ENCODE assay signal across 22 cellular contexts in the genomic region with DNA sequence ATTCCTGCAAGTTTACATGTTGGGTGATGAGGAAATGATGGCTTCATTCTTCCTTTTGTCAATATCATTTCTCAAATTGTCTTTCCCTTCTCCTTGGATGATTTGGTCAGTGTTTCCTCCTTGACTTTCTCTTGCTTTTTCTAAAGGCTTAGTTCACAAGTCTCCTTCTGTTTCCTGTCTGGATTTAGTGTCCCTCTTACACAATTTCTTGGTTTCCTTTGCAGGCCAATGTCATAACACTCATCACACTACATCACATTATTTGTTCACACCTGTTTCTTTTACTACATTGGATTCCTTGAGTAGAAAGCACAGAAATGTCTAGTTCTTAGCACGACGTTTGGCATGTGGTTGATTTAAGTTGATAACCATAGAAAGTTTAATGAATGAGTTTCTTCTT.
"Had no signal": no experiment of that assay in that cellular context is flagged by ENCODE, and none has a peak within 500 bp of the region (broad histone marks: within the 10 kb centered on the region; RNA-seq: fewer than 3 reads in every experiment).

No MANE protein-coding gene starts in this region.

- H3K27me3 ChIP-seq: body of pancreas, hepatocyte, left lung, right lobe of liver, stomach, vagina had no signal

- H3K9me3 ChIP-seq: body of pancreas, left lung, right lobe of liver, stomach, vagina had no signal

- H3K4me3 ChIP-seq: body of pancreas, hepatocyte, left lung, lung, right lobe of liver, skin epidermis, stomach, vagina had no signal

- H3K36me3 ChIP-seq: left lung, right lobe of liver, stomach, vagina had no signal

- ATAC-seq: body of pancreas; left lung; right lobe of liver; stimulated activated effector memory CD8-positive, alpha-beta T cell treated with anti-CD3 and anti-CD28 coated beads, Interleukin-12 subunit alpha, Interleukin-12 subunit beta, amount 100 ng/mL, for 72 hours had no signal

- H3K27ac ChIP-seq: body of pancreas, hepatocyte, left lung, right lobe of liver, skin epidermis, stomach, vagina had no signal

- H3K4me1 ChIP-seq: body of pancreas, left lung, right lobe of liver, stomach, vagina had no signal

- DNase-seq: activated CD4-positive, alpha-beta T cell treated with anti-CD3 and anti-CD28 coated beads for 1 hour; activated gamma-delta T cell treated with Interleukin-2 at 50 U/mL for 16 hours; activated T-cell treated with anti-CD3 and anti-CD28 coated beads, Interleukin-2, amount 50 U/mL, for 1 hour; anterior cingulate cortex; body of pancreas; caudate nucleus; effector CD4-positive, alpha-beta T cell; foreskin melanocyte; glutamatergic neuron; immature natural killer cell; left lung; naive B cell; posterior cingulate gyrus; right lobe of liver; stimulated activated CD4-positive, alpha-beta T cell treated with anti-CD3 and anti-CD28 coated beads, Interleukin-1b, Interleukin-23, amount 100 ng/mL, for 48 hours; stomach; trophoblast cell had no signal
